In the genomic region with DNA sequence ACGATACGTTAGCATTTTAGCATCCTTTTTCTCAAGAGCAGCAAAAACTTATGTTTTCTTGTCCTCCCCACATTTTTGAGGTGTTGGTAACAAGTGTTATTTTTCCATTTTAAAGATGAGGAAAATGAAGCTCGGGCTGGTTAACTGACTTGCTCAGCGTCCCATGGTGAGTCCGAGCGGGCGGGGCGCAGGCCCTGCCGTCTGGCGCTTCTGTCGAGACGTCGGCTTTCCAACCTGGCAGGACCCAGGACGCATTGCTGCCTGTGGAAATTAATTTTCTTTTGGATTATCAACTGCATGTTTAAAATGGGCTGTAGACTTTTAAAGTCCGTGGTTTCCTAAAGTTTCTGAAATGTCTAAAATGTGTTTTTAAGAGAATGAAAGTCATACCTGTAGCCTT, we compare ENCODE assay signal across 21 cellular contexts. TPM values are rescaled to one million over a fixed set of nuclear protein-coding genes. Genes with fewer than 3 reads are reported as not detected.
A peak's percentile ranks its signal among the peaks of the same experiment; 100 is the strongest.
DNase-seq lines count a peak whose midpoint lies in the region; ATAC-seq, FAIRE-seq and TF ChIP-seq lines count a peak whose summit lies in the region.
"Had no signal": no experiment of that assay in that cellular context is flagged by ENCODE, and none has a peak within 500 bp of the region (broad histone marks: within the 10 kb centered on the region; RNA-seq: fewer than 3 reads in every experiment).

No MANE protein-coding gene starts in this region.

- H4K20me1 ChIP-seq in HepG2 (ENCODE audit: insufficient read depth, low read length), result no peaks in the 10 kb centered on the region

- intact Hi-C loops in HepG2 (cut with micrococcal nuclease; ENCODE audit: unreplicated experiment), result no loop called here
- intact Hi-C loops in right lobe of liver (cut with DNase I), result no loop called here
- intact Hi-C loops in gastrocnemius medialis (cut with DNase I; ENCODE audit: low total_unique reads), result no loop called here

- H3K9me3 ChIP-seq in HepG2 (ENCODE audit: low read length) (no peaks in the 10 kb centered on the region), right lobe of liver (no peaks in the 10 kb centered on the region), gastroesophageal sphincter (no peaks in the 10 kb centered on the region), gastrocnemius medialis (no peaks in the 10 kb centered on the region)
- H3K9me3 ChIP-seq: HAP-1 had no signal

- H3K9ac ChIP-seq in HepG2 (ENCODE audit: insufficient read depth, low read depth, low read length), result no peak overlapping the region

- H3K4me3 ChIP-seq in HepG2 (replicated peaks in 1 of 3; ENCODE audit: insufficient read depth in 1 of 3, low read depth in 2 of 3, low read length in 3 of 3) (no peak overlapping the region), right lobe of liver (no peak overlapping the region), gastroesophageal sphincter (no peak overlapping the region), gastrocnemius medialis (no peak overlapping the region)
- H3K4me3 ChIP-seq: HAP-1 had no signal

- FAIRE-seq in HepG2 (lab: Jason Lieb, UNC), result no peak
- no peak for FAIRE-seq in H54 (lab: Jason Lieb, UNC)
- FAIRE-seq: D721Med, GM12892, GM19239 had no signal

- DNase-seq in HepG2 (ENCODE audit: low spot score), result no peak
- no peak for DNase-seq in right lobe of liver
- no peak for DNase-seq in gastrocnemius medialis
- DNase-seq in NOMO-1 treated with dmso at 0.1 percent for 144 hours (lab: John Stamatoyannopoulos, UW; ENCODE audit: unreplicated experiment), result no peak
- no peak for DNase-seq in activated CD8-positive, alpha-beta memory T cell treated with anti-CD3 and anti-CD28 coated beads, Interleukin-2, amount 50 U/mL, for 48 hours
- no peak for DNase-seq in NCI-H1092 treated with DMSO at 0.1 percent for 48 hours (lab: John Stamatoyannopoulos, UW)
- DNase-seq in H54 (ENCODE audit: insufficient read length, low spot score), result no peak
- DNase-seq: CD8-positive, alpha-beta T cell; COR-L47; DMS153; DMS79 treated with DMSO at 0.1 percent for 48 hours; EL; GDM1; GOT3 had no signal

- no peaks in the 10 kb centered on the region for H3K4me1 ChIP-seq in HepG2 (ENCODE audit: insufficient read depth, low read length)
- H3K4me1 ChIP-seq in right lobe of liver, result no peaks in the 10 kb centered on the region
- peaks cover 0 to 64% (median 0%) of the 10 kb centered on the region in 3 donors for H3K4me1 ChIP-seq in gastroesophageal sphincter
- peaks cover 25 to 36% of the 10 kb centered on the region in 2 donors for H3K4me1 ChIP-seq in gastrocnemius medialis
- H3K4me1 ChIP-seq: HAP-1 had no signal

- no peak overlapping the region for H3K27ac ChIP-seq in HepG2 (ENCODE audit: extremely low read length, insufficient read depth, low read length)
- H3K27ac ChIP-seq in right lobe of liver, result no peak overlapping the region
- peak overlapping the region in 3 of 4 donors; percentile 11 to 54 (median 32) for H3K27ac ChIP-seq in gastroesophageal sphincter
- peak overlapping the region; percentile 14 to 77 (median 66) for H3K27ac ChIP-seq in gastrocnemius medialis
- H3K27ac ChIP-seq: 22Rv1, HL-60 had no signal

- no peak for TF ChIP-seq RAD21 in HepG2 (CRISPR knock-in tag; IDR thresholded peaks at IDR 0.05)

- CTCF ChIA-PET in HepG2 (lab: Yijun Ruan, JAX; ENCODE audit: low intra/inter-chr PET ratio, low total read pairs), result no interaction called here

- TF ChIP-seq EP300 in HepG2 (IDR thresholded peaks at IDR 0.05; ENCODE audit: low read depth in 2 of 2, low read length in 2 of 2) (no peak), HepG2 (CRISPR knock-in tag; IDR thresholded peaks at IDR 0.05; ENCODE audit: borderline replicate concordance) (no peak), gastroesophageal sphincter (IDR thresholded peaks at IDR 0.05) (no peak)

- H2AFZ ChIP-seq in HepG2 (ENCODE audit: low read length), result no peak overlapping the region

- ATAC-seq in HepG2 (no peak), right lobe of liver (no peak), gastroesophageal sphincter (no peak), gastrocnemius medialis (peak in 1 of 2 donors; percentile 26)
- ATAC-seq: CD8-positive, alpha-beta T cell had no signal

- no peak for TF ChIP-seq CTCF in HepG2 (CRISPR knock-in tag; IDR thresholded peaks at IDR 0.05)
- TF ChIP-seq CTCF in right lobe of liver (IDR thresholded peaks at IDR 0.05), result no peak
- TF ChIP-seq CTCF in gastroesophageal sphincter (IDR thresholded peaks at IDR 0.05), result no peak
- no peak for TF ChIP-seq CTCF in gastrocnemius medialis (IDR thresholded peaks at IDR 0.05 in 4 of 5, conservative IDR thresholded peaks at IDR 0.05 in 1 of 5)

- POLR2A ChIA-PET in HepG2 (lab: Yijun Ruan, JAX), result no interaction called here

- H3K4me2 ChIP-seq in HepG2 (ENCODE audit: low read depth, low read length), result no peak overlapping the region

- H3K36me3 ChIP-seq in HepG2 (replicated peaks in 1 of 2; ENCODE audit: control insufficient read depth in 1 of 2, insufficient read depth in 2 of 2, low read length in 2 of 2) (peaks cover 20 to 75% of the 10 kb centered on the region in 2 experiments), right lobe of liver (peaks cover 16 to 79% (median 30%) of the 10 kb centered on the region in 4 donors), gastroesophageal sphincter (peaks cover 0 to 93% of the 10 kb centered on the region in 2 donors), gastrocnemius medialis (peaks cover 0 to 68% of the 10 kb centered on the region in 2 donors)

- H3K79me2 ChIP-seq in HepG2 (ENCODE audit: insufficient read depth, low read length), result no peaks in the 10 kb centered on the region

- no TSS peak for BruUV-seq in HepG2 (replicated peaks; lab: Mats Ljungman, UMichigan)

- TF ChIP-seq POLR2A in HepG2 (IDR thresholded peaks at IDR 0.05; ENCODE audit: insufficient read depth in 1 of 2, low read depth in 2 of 2, low read length in 2 of 2) (no peak), right lobe of liver (IDR thresholded peaks at IDR 0.05) (no peak), gastroesophageal sphincter (IDR thresholded peaks at IDR 0.05) (no peak), gastrocnemius medialis (IDR thresholded peaks at IDR 0.05) (no peak), H54 (IDR thresholded peaks at IDR 0.05; ENCODE audit: low read depth, low read length) (no peak)

- in situ Hi-C loops in HepG2 (cut with HindIII; ENCODE audit: extremely low pct_ligation_motif_present, low pct_unique_long_range_greater_than_20kb) (no loop called here), gastrocnemius medialis (cut with MboI; ENCODE audit: low sequenced_read_pairs in 4 of 4) (no loop called here)

- no peaks in the 10 kb centered on the region for H3K27me3 ChIP-seq in HepG2 (ENCODE audit: control insufficient read depth in 1 of 2, insufficient read depth in 2 of 2, low read length in 2 of 2)
- no peaks in the 10 kb centered on the region for H3K27me3 ChIP-seq in right lobe of liver
- no peaks in the 10 kb centered on the region for H3K27me3 ChIP-seq in gastroesophageal sphincter
- H3K27me3 ChIP-seq in gastrocnemius medialis, result no peaks in the 10 kb centered on the region

- 98% methylated on average over 15 of the region's 15 CpGs for WGBS in HepG2 (ENCODE audit: low lambda C conversion rate)
- 88% methylated on average over 15 of the region's 15 CpGs for WGBS in right lobe of liver (ENCODE audit: insufficient coverage, low coverage, low lambda C conversion rate, missing lambda C conversion rate)
- WGBS in gastroesophageal sphincter (ENCODE audit: low coverage in 1 of 2), 2 donors, result 62 to 90% methylated on average over 15 of the region's 15 CpGs

RNA-seq across cellular contexts. Expression of a gene that starts 30.4 kb away (rescaled TPM):
- total RNA-seq in HepG2 (2016; rRNA removed; fragmentation: Illumina TruSeq; extraction: Trizol) (22.7 and 25.8 TPM in 2 replicates), right lobe of liver (1 to 10 TPM in 5 of 6 experiments, under 1 TPM in 1; 0.88 to 6.3 (median 1.8) TPM), gastroesophageal sphincter (1 to 10 TPM; 1.2 to 7.8 (median 3.6) TPM), gastrocnemius medialis (10 to 100 TPM in 1 of 4 donors, 1 to 10 TPM in 3; 1.3 to 26.5 (median 3.0) TPM)
- total RNA-seq in HepG2 (2016; cell fraction: cytosol; rRNA removed; fragmentation: Illumina TruSeq; extraction: Trizol; ENCODE audit: low read depth), result 7.5 and 8.6 TPM in 2 replicates
- 22.7 and 28.8 TPM in 2 replicates for total RNA-seq in HepG2 (2016; cell fraction: insoluble cytoplasmic fraction; rRNA removed; fragmentation: Illumina TruSeq; extraction: Trizol)
- total RNA-seq in HepG2 (2016; cell fraction: membrane; rRNA removed; fragmentation: Illumina TruSeq; extraction: Trizol), result 19.2 and 25.6 TPM in 2 replicates
- total RNA-seq in HepG2 (2016; cell fraction: nucleus; rRNA removed; fragmentation: Illumina TruSeq; extraction: Trizol), result 16.7 and 17.3 TPM in 2 replicates
- 5.4 and 5.8 TPM in 2 replicates for polyA plus RNA-seq in HepG2 (2011; rRNA removed)
- 4.3 and 7.4 TPM in 2 replicates for polyA plus RNA-seq in HepG2 (2011; cell fraction: cytosol; rRNA removed)
- 12.7 and 15.0 TPM in 2 replicates for polyA plus RNA-seq in HepG2 (2011; cell fraction: nucleus; rRNA removed)
- 6.2 and 8.5 TPM in 2 replicates for polyA plus RNA-seq in HepG2 (2012)
- polyA plus RNA-seq in HepG2 (2016; cell fraction: cytosol; fragmentation: Illumina TruSeq; extraction: Trizol; ENCODE audit: low read depth), result 5.5 and 6.6 TPM in 2 replicates
- 14.6 and 16.7 TPM in 2 replicates for polyA plus RNA-seq in HepG2 (2016; cell fraction: insoluble cytoplasmic fraction; fragmentation: Illumina TruSeq; extraction: Trizol; ENCODE audit: low read depth)
- 13.9 and 14.8 TPM in 2 replicates for polyA plus RNA-seq in HepG2 (2016; cell fraction: membrane; fragmentation: Illumina TruSeq; extraction: Trizol; ENCODE audit: low read depth)
- 39.8 and 43.1 TPM in 2 replicates for polyA plus RNA-seq in HepG2 (2016; cell fraction: nucleus; fragmentation: Illumina TruSeq; extraction: Trizol; ENCODE audit: insufficient read depth, low read depth)
- 11.1 and 22.9 TPM in 2 replicates for polyA minus RNA-seq in HepG2 (2011; rRNA and poly(A)+ RNA removed; ENCODE audit: low replicate concordance)
- polyA minus RNA-seq in HepG2 (2011; cell fraction: cytosol; rRNA and poly(A)+ RNA removed), result 4.7 and 5.6 TPM in 2 replicates
- polyA minus RNA-seq in HepG2 (2011; cell fraction: nucleus; rRNA and poly(A)+ RNA removed), result 5.5 and 7.3 TPM in 2 replicates

RNA-seq across cellular contexts. Expression of a gene that starts 30.7 kb away (rescaled TPM):
- total RNA-seq in HepG2 (2016; rRNA removed; fragmentation: Illumina TruSeq; extraction: Trizol) (34.3 and 35.1 TPM in 2 replicates), right lobe of liver (10 to 100 TPM; 20.9 to 35.2 (median 27.6) TPM), gastroesophageal sphincter (100 to 1,000 TPM; 128 to 268 (median 205) TPM), gastrocnemius medialis (10 to 100 TPM; 16.2 to 25.8 (median 20.2) TPM)
- total RNA-seq in HepG2 (2016; cell fraction: cytosol; rRNA removed; fragmentation: Illumina TruSeq; extraction: Trizol; ENCODE audit: low read depth), result 12.0 and 12.6 TPM in 2 replicates
- 36.2 and 37.2 TPM in 2 replicates for total RNA-seq in HepG2 (2016; cell fraction: insoluble cytoplasmic fraction; rRNA removed; fragmentation: Illumina TruSeq; extraction: Trizol)
- 23.9 and 24.1 TPM in 2 replicates for total RNA-seq in HepG2 (2016; cell fraction: membrane; rRNA removed; fragmentation: Illumina TruSeq; extraction: Trizol)
- total RNA-seq in HepG2 (2016; cell fraction: nucleus; rRNA removed; fragmentation: Illumina TruSeq; extraction: Trizol), result 25.9 TPM in 2 replicates
- 34.4 and 36.2 TPM in 2 replicates for polyA plus RNA-seq in HepG2 (2011; rRNA removed)
- polyA plus RNA-seq in HepG2 (2011; cell fraction: cytosol; rRNA removed), result 33.8 and 35.9 TPM in 2 replicates
- polyA plus RNA-seq in HepG2 (2011; cell fraction: nucleus; rRNA removed), result 57.7 and 67.1 TPM in 2 replicates
- 18.5 and 20.2 TPM in 2 replicates for polyA plus RNA-seq in HepG2 (2012)
- polyA plus RNA-seq in HepG2 (2016; cell fraction: cytosol; fragmentation: Illumina TruSeq; extraction: Trizol; ENCODE audit: low read depth), result 9.6 and 11.9 TPM in 2 replicates
- polyA plus RNA-seq in HepG2 (2016; cell fraction: insoluble cytoplasmic fraction; fragmentation: Illumina TruSeq; extraction: Trizol; ENCODE audit: low read depth), result 38.6 and 42.4 TPM in 2 replicates
- polyA plus RNA-seq in HepG2 (2016; cell fraction: membrane; fragmentation: Illumina TruSeq; extraction: Trizol; ENCODE audit: low read depth), result 20.7 and 23.8 TPM in 2 replicates
- 55.9 and 58.6 TPM in 2 replicates for polyA plus RNA-seq in HepG2 (2016; cell fraction: nucleus; fragmentation: Illumina TruSeq; extraction: Trizol; ENCODE audit: insufficient read depth, low read depth)
- 32.6 and 37.6 TPM in 2 replicates for polyA minus RNA-seq in HepG2 (2011; rRNA and poly(A)+ RNA removed; ENCODE audit: low replicate concordance)
- 12.3 and 14.1 TPM in 2 replicates for polyA minus RNA-seq in HepG2 (2011; cell fraction: cytosol; rRNA and poly(A)+ RNA removed)
- polyA minus RNA-seq in HepG2 (2011; cell fraction: nucleus; rRNA and poly(A)+ RNA removed), result 23.7 and 24.3 TPM in 2 replicates

RNA-seq across cellular contexts. Expression of a gene that starts 55.9 kb away (rescaled TPM):
- total RNA-seq in HepG2 (2016; rRNA removed; fragmentation: Illumina TruSeq; extraction: Trizol) (57.8 and 63.5 TPM in 2 replicates), right lobe of liver (10 to 100 TPM; 45.8 to 78.9 (median 58.0) TPM), gastroesophageal sphincter (100 to 1,000 TPM; 275 to 390 (median 339) TPM), gastrocnemius medialis (100 to 1,000 TPM; 217 to 398 (median 309) TPM)
- total RNA-seq in HepG2 (2016; cell fraction: cytosol; rRNA removed; fragmentation: Illumina TruSeq; extraction: Trizol; ENCODE audit: low read depth), result 7.9 TPM in 2 replicates
- total RNA-seq in HepG2 (2016; cell fraction: insoluble cytoplasmic fraction; rRNA removed; fragmentation: Illumina TruSeq; extraction: Trizol), result 54.6 and 66.2 TPM in 2 replicates
- total RNA-seq in HepG2 (2016; cell fraction: membrane; rRNA removed; fragmentation: Illumina TruSeq; extraction: Trizol), result 16.0 and 16.3 TPM in 2 replicates
- 62.3 and 79.9 TPM in 2 replicates for total RNA-seq in HepG2 (2016; cell fraction: nucleus; rRNA removed; fragmentation: Illumina TruSeq; extraction: Trizol)
- 53.2 and 61.0 TPM in 2 replicates for polyA plus RNA-seq in HepG2 (2011; rRNA removed)
- polyA plus RNA-seq in HepG2 (2011; cell fraction: cytosol; rRNA removed), result 58.4 and 64.7 TPM in 2 replicates
- polyA plus RNA-seq in HepG2 (2011; cell fraction: nucleus; rRNA removed), result 171 and 186 TPM in 2 replicates
- 40.1 and 53.2 TPM in 2 replicates for polyA plus RNA-seq in HepG2 (2012)
- 3.0 and 3.1 TPM in 2 replicates for polyA plus RNA-seq in HepG2 (2016; cell fraction: cytosol; fragmentation: Illumina TruSeq; extraction: Trizol; ENCODE audit: low read depth)
- 50.1 and 51.1 TPM in 2 replicates for polyA plus RNA-seq in HepG2 (2016; cell fraction: insoluble cytoplasmic fraction; fragmentation: Illumina TruSeq; extraction: Trizol; ENCODE audit: low read depth)
- polyA plus RNA-seq in HepG2 (2016; cell fraction: membrane; fragmentation: Illumina TruSeq; extraction: Trizol; ENCODE audit: low read depth), result 7.4 and 9.4 TPM in 2 replicates
- polyA plus RNA-seq in HepG2 (2016; cell fraction: nucleus; fragmentation: Illumina TruSeq; extraction: Trizol; ENCODE audit: insufficient read depth, low read depth), result 92.4 and 93.3 TPM in 2 replicates
- 45.0 and 49.1 TPM in 2 replicates for polyA minus RNA-seq in HepG2 (2011; rRNA and poly(A)+ RNA removed; ENCODE audit: low replicate concordance)
- polyA minus RNA-seq in HepG2 (2011; cell fraction: cytosol; rRNA and poly(A)+ RNA removed), result 30.6 and 37.7 TPM in 2 replicates
- 152 and 165 TPM in 2 replicates for polyA minus RNA-seq in HepG2 (2011; cell fraction: nucleus; rRNA and poly(A)+ RNA removed)

Comparison
In these comparisons a context has a peak if more than half of its experiments do, and no peak if none do; other contexts are left out.
1. H3K27ac ChIP-seq: peak in gastroesophageal sphincter (3 of 4) and gastrocnemius medialis (4 of 4); none in HepG2 (single experiment) and right lobe of liver (0 of 3).